9 cellular contexts compared by ENCODE assay signal in genomic region chr11:118715245-118715807, GRCh38. TPM values are rescaled to one million over a fixed set of nuclear protein-coding genes. Genes with fewer than 3 reads are reported as not detected.
DNase-seq lines count a peak whose midpoint lies in the region; ATAC-seq and TF ChIP-seq lines count a peak whose summit lies in the region.
"Had no signal": no experiment of that assay in that cellular context is flagged by ENCODE, and none has a peak within 500 bp of the region (broad histone marks: within the 10 kb centered on the region; RNA-seq: fewer than 3 reads in every experiment).

No MANE protein-coding gene starts in this region.

- 72% methylated on average over 3 of the region's 5 CpGs for WGBS in mesenchymal stem cell

- no peak overlapping the region for H3K9ac ChIP-seq in mesenchymal stem cell (ENCODE audit: low read length)

- H2AK5ac ChIP-seq in mesenchymal stem cell (ENCODE audit: low read length, severe bottlenecking) = no peak overlapping the region

- H2BK120ac ChIP-seq in mesenchymal stem cell (ENCODE audit: low read depth, low read length) = peak overlapping the region; percentile 5

- H3K79me1 ChIP-seq in mesenchymal stem cell (replicated peaks; ENCODE audit: low read length, poor library complexity, severe bottlenecking) = no peaks in the 10 kb centered on the region

- no peak overlapping the region for H3K4me2 ChIP-seq in mesenchymal stem cell (ENCODE audit: low read length, poor library complexity, severe bottlenecking)

- no peak overlapping the region for H2BK12ac ChIP-seq in mesenchymal stem cell (ENCODE audit: low read length in 2 of 2)

- no peaks in the 10 kb centered on the region for H3K9me3 Mint-ChIP-seq in effector memory CD8-positive, alpha-beta T cell

- peak overlapping the region; percentile 41 for H4K8ac ChIP-seq in mesenchymal stem cell (ENCODE audit: low read length)

- H3K27ac Mint-ChIP-seq in effector memory CD8-positive, alpha-beta T cell = no peak overlapping the region

- H3K36me3 ChIP-seq in BJ (ENCODE audit: control insufficient read depth, insufficient read depth, low read length) (no peaks in the 10 kb centered on the region), mesenchymal stem cell (ENCODE audit: control insufficient read depth in 1 of 2, insufficient read depth in 2 of 2, low read depth in 1 of 2, low read length in 2 of 2) (no peaks in the 10 kb centered on the region)

- no peaks in the 10 kb centered on the region for H3K27me3 Mint-ChIP-seq in effector memory CD8-positive, alpha-beta T cell

- no peak for TF ChIP-seq CTCF in BJ (IDR thresholded peaks at IDR 0.05; ENCODE audit: insufficient read depth, low read depth, low read length)

- H3K27ac ChIP-seq in mesenchymal stem cell (ENCODE audit: low read length, poor library complexity, severe bottlenecking) = no peak overlapping the region

- no peaks in the 10 kb centered on the region for H3K4me1 Mint-ChIP-seq in effector memory CD8-positive, alpha-beta T cell (ENCODE audit: low read depth in 2 of 2)

- POLR2A ChIA-PET in BJ (lab: Charles Lee) = interaction anchor here (0.6 kb wide), 1 partner anchor 8 kb away, joined by 4 read pairs; no protein-coding TSS in a partner anchor

- ATAC-seq in HG02571 (IDR thresholded peaks at IDR 0.05; ENCODE audit: unreplicated experiment) (peak; percentile 65), GM21515 (IDR thresholded peaks at IDR 0.05; ENCODE audit: unreplicated experiment) (no peak)
- ATAC-seq in stimulated activated naive CD8-positive, alpha-beta T cell treated with anti-CD3 and anti-CD28 coated beads, Interleukin-15, Interleukin-2, amounts not matched to agents 100 U/mL and 50 U/mL, for 24 hours = no peak
- ATAC-seq in effector memory CD8-positive, alpha-beta T cell (replicated peaks) = no peak

- H3K27me3 ChIP-seq in BJ (ENCODE audit: control insufficient read depth, insufficient read depth, low read length) = no peaks in the 10 kb centered on the region
- H3K27me3 ChIP-seq in mesenchymal stem cell (ENCODE audit: control insufficient read depth in 1 of 2, insufficient read depth in 1 of 2, low read length in 2 of 2) = no peaks in the 10 kb centered on the region

- H3K4me1 ChIP-seq in mesenchymal stem cell (ENCODE audit: control insufficient read depth, insufficient read depth, low read depth, low read length) = peaks cover 2% of the 10 kb centered on the region

- DNase-seq in BJ (ENCODE audit: low read depth) (peak; percentile 12), amniotic epithelial cell (ENCODE audit: low read depth) (peak; percentile 87), mesenchymal stem cell (peak; percentile 23), D341Med (ENCODE audit: low spot score) (no peak)
- no peak for DNase-seq in stimulated activated naive CD8-positive, alpha-beta T cell treated with anti-CD3 and anti-CD28 coated beads, Interleukin-15, Interleukin-2, amounts not matched to agents 100 U/mL and 50 U/mL, for 24 hours
- DNase-seq in effector memory CD8-positive, alpha-beta T cell = no peak
- DNase-seq: T-helper 9 cell had no signal

- H3K4ac ChIP-seq in mesenchymal stem cell (ENCODE audit: low read depth in 1 of 2, low read length in 2 of 2) = no peak overlapping the region

- no peaks in the 10 kb centered on the region for H3K36me3 Mint-ChIP-seq in effector memory CD8-positive, alpha-beta T cell (ENCODE audit: insufficient read depth)

- CTCF ChIA-PET in BJ (lab: Yijun Ruan, JAX) = interaction anchor here (1.5 kb wide), 1 partner anchor 25 kb away, joined by 4 read pairs; no protein-coding TSS in a partner anchor

- H3K4me3 Mint-ChIP-seq in effector memory CD8-positive, alpha-beta T cell = no peak overlapping the region

- H2AFZ ChIP-seq in mesenchymal stem cell (ENCODE audit: low read depth, low read length) = no peak overlapping the region

- H3K23ac ChIP-seq in mesenchymal stem cell (ENCODE audit: low read length in 2 of 2) = no peak overlapping the region

- no peak overlapping the region for H3K14ac ChIP-seq in mesenchymal stem cell (ENCODE audit: low read length in 2 of 2)

- H2BK15ac ChIP-seq in mesenchymal stem cell (ENCODE audit: low read depth, poor library complexity, severe bottlenecking) = no peak overlapping the region

- H3K4me3 ChIP-seq in BJ (ENCODE audit: low read depth, low read length) (no peak overlapping the region), mesenchymal stem cell (ENCODE audit: insufficient read depth in 1 of 2, low read depth in 1 of 2, low read length in 2 of 2) (no peak overlapping the region)

- no peak overlapping the region for H2BK5ac ChIP-seq in mesenchymal stem cell (ENCODE audit: low read depth, low read length, poor library complexity, severe bottlenecking)

- no peaks in the 10 kb centered on the region for H3K9me3 ChIP-seq in mesenchymal stem cell (ENCODE audit: control insufficient read depth, low read length)

- no peak overlapping the region for H4K91ac ChIP-seq in mesenchymal stem cell (ENCODE audit: low read length)

- peak overlapping the region in 1 of 2 experiments; percentile 29 for H3K18ac ChIP-seq in mesenchymal stem cell (ENCODE audit: low read depth in 1 of 2, low read length in 2 of 2)

RNA-seq across cellular contexts. Expression of gene TREH, which starts 35.9 kb away (rescaled TPM):
- polyA plus RNA-seq in BJ (2011; rRNA removed) = not detected in 2 replicates
- 0.09 TPM in 1 of 2 replicates, not detected in the other for polyA minus RNA-seq in BJ (2011; rRNA and poly(A)+ RNA removed)
- not detected for polyA plus RNA-seq in mesenchymal stem cell (2013, experiment 1 of 2)
- polyA plus RNA-seq in mesenchymal stem cell (2013, experiment 2 of 2) = not detected

Comparison
In these comparisons a context has a peak if more than half of its experiments do, and no peak if none do; other contexts are left out.
1. DNase-seq: peak in BJ (single experiment), amniotic epithelial cell (single experiment) and mesenchymal stem cell (single experiment); none in stimulated activated naive CD8-positive, alpha-beta T cell treated with anti-CD3 and anti-CD28 coated beads, Interleukin-15, Interleukin-2, amounts not matched to agents 100 U/mL and 50 U/mL, for 24 hours (single experiment), D341Med (single experiment) and effector memory CD8-positive, alpha-beta T cell (0 of 3).